Comparison of ENCODE assay signal across 20 cellular contexts in the genomic region with DNA sequence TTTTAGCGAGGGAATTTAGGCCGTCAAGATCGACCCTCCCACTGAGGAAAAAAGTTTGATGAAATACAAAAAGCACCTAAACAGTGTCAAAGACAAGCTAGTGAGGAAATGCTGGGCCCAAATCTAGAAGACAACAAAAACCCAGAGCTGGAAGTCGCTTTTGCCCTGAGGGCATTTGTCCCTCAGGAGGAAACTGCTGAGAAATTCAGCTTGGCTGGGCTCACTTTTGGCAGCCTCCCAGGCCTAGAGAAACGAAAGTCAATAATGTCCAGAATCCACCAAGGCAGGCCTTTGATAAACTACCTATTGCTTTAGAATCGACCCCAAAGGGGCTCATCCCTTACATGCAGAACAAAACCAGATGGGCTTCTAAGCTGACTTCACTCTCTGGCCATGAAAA. TPM values are rescaled to one million over a fixed set of nuclear protein-coding genes. Genes with fewer than 3 reads are reported as not detected.
DNase-seq lines count a peak whose midpoint lies in the region; ATAC-seq and TF ChIP-seq lines count a peak whose summit lies in the region.
"Had no signal": no experiment of that assay in that cellular context is flagged by ENCODE, and none has a peak within 500 bp of the region (broad histone marks: within the 10 kb centered on the region; RNA-seq: fewer than 3 reads in every experiment).

No MANE protein-coding gene starts in this region.

- H3K9ac ChIP-seq in mammary epithelial cell (ENCODE audit: insufficient read depth, low read length) = no peak overlapping the region

- H3K9me3 Mint-ChIP-seq in MCF 10A (ENCODE audit: unreplicated experiment) = no peaks in the 10 kb centered on the region
- H3K9me3 Mint-ChIP-seq in activated CD4-positive, alpha-beta T cell treated with anti-CD3 and anti-CD28 coated beads, Interleukin-2, amount 10 ng/mL, durations not matched to agents 7 days and 5 days = peaks cover 2% of the 10 kb centered on the region
- H3K9me3 Mint-ChIP-seq: activated naive CD4-positive, alpha-beta T cell treated with anti-CD3 and anti-CD28 coated beads for 36 hours; nephron progenitor cell had no signal

- no peaks in the 10 kb centered on the region for H3K4me1 ChIP-seq in mammary epithelial cell (ENCODE audit: insufficient read depth, low read length)
- H3K4me1 ChIP-seq: HAP-1, lower lobe of right lung, Peyer's patch had no signal

- TF ChIP-seq CTCF in MCF 10A (IDR thresholded peaks at IDR 0.05; ENCODE audit: unreplicated experiment) (no peak), mammary epithelial cell (conservative IDR thresholded peaks at IDR 0.05 in 1 of 2, IDR thresholded peaks at IDR 0.05 in 1 of 2; ENCODE audit: extremely low read depth in 1 of 2, insufficient read depth in 1 of 2, low read depth in 1 of 2, low read length in 2 of 2) (no peak), fibroblast of the aortic adventitia (IDR thresholded peaks at IDR 0.05; ENCODE audit: insufficient read depth, low read length) (no peak)

- no peak overlapping the region for H3K27ac Mint-ChIP-seq in MCF 10A (ENCODE audit: low read depth, unreplicated experiment)
- no peak overlapping the region for H3K27ac Mint-ChIP-seq in activated CD4-positive, alpha-beta T cell treated with anti-CD3 and anti-CD28 coated beads, Interleukin-2, amount 10 ng/mL, durations not matched to agents 7 days and 5 days
- H3K27ac Mint-ChIP-seq: activated naive CD4-positive, alpha-beta T cell treated with anti-CD3 and anti-CD28 coated beads for 36 hours; nephron progenitor cell had no signal

- intact Hi-C loops in MCF 10A (cut with micrococcal nuclease) (no loop called here), mammary epithelial cell (cut with micrococcal nuclease) (no loop called here)

- 26% methylated on average over 6 of the region's 6 CpGs for WGBS in mammary epithelial cell (ENCODE audit: low coverage, missing lambda C conversion rate)

- no peak overlapping the region for H3K27ac ChIP-seq in mammary epithelial cell (ENCODE audit: insufficient read depth, low read depth, low read length)
- H3K27ac ChIP-seq: lower lobe of right lung, Peyer's patch, thoracic aorta had no signal

- H2AFZ ChIP-seq in mammary epithelial cell (ENCODE audit: low read depth, low read length) = no peak overlapping the region

- dilution Hi-C loops in mammary epithelial cell (cut with HindIII; ENCODE audit: low sequenced_read_pairs) = no loop called here

- no peaks in the 10 kb centered on the region for H3K79me2 ChIP-seq in mammary epithelial cell (ENCODE audit: insufficient read depth, low read length)

- CTCF ChIA-PET in MCF 10A (lab: Yijun Ruan, JAX) = interaction anchor here (1.4 to 2.7 kb wide), 4 partner anchors 11 to 207 kb away, joined by 3 to 12 read pairs (median 6); no protein-coding TSS in a partner anchor
- CTCF ChIA-PET in mammary epithelial cell (lab: Charles Lee; ENCODE audit: low non-redundant PET) = no interaction called here
- CTCF ChIA-PET in activated CD4-positive, alpha-beta T cell treated with anti-CD3 and anti-CD28 coated beads, Interleukin-2, amount 10 ng/mL, durations not matched to agents 7 days and 5 days (lab: Charles Lee) = interaction anchor here (0.7 to 1.1 kb wide), 2 partner anchors 10 to 16 kb away, joined by 3 to 4 read pairs; no protein-coding TSS in a partner anchor

- no peaks in the 10 kb centered on the region for H4K20me1 ChIP-seq in mammary epithelial cell (ENCODE audit: insufficient read depth, low read length)

- BruUV-seq in MCF 10A (replicated peaks; lab: Mats Ljungman, UMichigan) = no TSS peak
- BruUV-seq in mammary epithelial cell (replicated peaks; lab: Mats Ljungman, UMichigan) = no TSS peak

- POLR2A ChIA-PET in MCF 10A (lab: Yijun Ruan, JAX) = interaction anchor here (0.9 kb wide), 1 partner anchor 11 kb away, joined by 4 read pairs; no protein-coding TSS in a partner anchor
- POLR2A ChIA-PET in activated CD4-positive, alpha-beta T cell treated with anti-CD3 and anti-CD28 coated beads, Interleukin-2, amount 10 ng/mL, durations not matched to agents 7 days and 5 days (lab: Charles Lee) = no interaction called here

- no peaks in the 10 kb centered on the region for H3K36me3 Mint-ChIP-seq in MCF 10A (ENCODE audit: insufficient read depth, unreplicated experiment)
- no peaks in the 10 kb centered on the region for H3K36me3 Mint-ChIP-seq in activated CD4-positive, alpha-beta T cell treated with anti-CD3 and anti-CD28 coated beads, Interleukin-2, amount 10 ng/mL, durations not matched to agents 7 days and 5 days (ENCODE audit: low read depth)

- H3K4me3 ChIP-seq in mammary epithelial cell (replicated peaks in 1 of 3; ENCODE audit: insufficient read depth in 1 of 3, low read depth in 2 of 3, low read length in 3 of 3) (no peak overlapping the region), fibroblast of the aortic adventitia (ENCODE audit: low read depth, low read length) (no peak overlapping the region)
- H3K4me3 ChIP-seq: HAP-1, lower lobe of right lung, Peyer's patch, thoracic aorta had no signal

- H3K27me3 Mint-ChIP-seq in MCF 10A (ENCODE audit: insufficient read depth, unreplicated experiment) = peaks cover 34% of the 10 kb centered on the region
- H3K27me3 Mint-ChIP-seq in activated CD4-positive, alpha-beta T cell treated with anti-CD3 and anti-CD28 coated beads, Interleukin-2, amount 10 ng/mL, durations not matched to agents 7 days and 5 days = peaks cover 8% of the 10 kb centered on the region

- H3K9me3 ChIP-seq in mammary epithelial cell (replicated peaks; ENCODE audit: insufficient read depth, low read length) = no peaks in the 10 kb centered on the region
- H3K9me3 ChIP-seq: HAP-1, lower lobe of right lung, Peyer's patch, thoracic aorta had no signal

- H3K4me2 ChIP-seq in mammary epithelial cell (ENCODE audit: insufficient read depth, low read depth, low read length) = no peak overlapping the region

- no peaks in the 10 kb centered on the region for H3K4me1 Mint-ChIP-seq in MCF 10A (ENCODE audit: insufficient read depth, unreplicated experiment)
- no peaks in the 10 kb centered on the region for H3K4me1 Mint-ChIP-seq in activated CD4-positive, alpha-beta T cell treated with anti-CD3 and anti-CD28 coated beads, Interleukin-2, amount 10 ng/mL, durations not matched to agents 7 days and 5 days
- H3K4me1 Mint-ChIP-seq: nephron progenitor cell had no signal

- no peaks in the 10 kb centered on the region for H3K36me3 ChIP-seq in mammary epithelial cell (ENCODE audit: insufficient read depth, low read length)
- H3K36me3 ChIP-seq: HAP-1, lower lobe of right lung, Peyer's patch, thoracic aorta had no signal

- DNase-seq in MCF 10A (ENCODE audit: unreplicated experiment) (peak; percentile 70), mammary epithelial cell (no peak), NCI-H69 (lab: John Stamatoyannopoulos, UW) (peak; percentile 92), fibroblast of the aortic adventitia (ENCODE audit: low read depth) (peak; percentile 20)
- no peak for DNase-seq in activated CD4-positive, alpha-beta T cell treated with anti-CD3 and anti-CD28 coated beads, Interleukin-2, amount 10 ng/mL, durations not matched to agents 7 days and 5 days
- DNase-seq: activated CD4-positive, CD25-positive, alpha-beta regulatory T cell; activated naive CD4-positive, alpha-beta T cell treated with anti-CD3 and anti-CD28 coated beads for 36 hours; effector CD4-positive, alpha-beta T cell; lower lobe of right lung; NCI-H1105; NCI-H526; nephron progenitor cell; Peyer's patch; stimulated activated CD4-positive, alpha-beta T cell treated with anti-CD3 and anti-CD28 coated beads, Interleukin-1b, Interleukin-23, amount 100 ng/mL, for 48 hours; T-helper 1 cell had no signal

- H3K4me3 Mint-ChIP-seq in MCF 10A (ENCODE audit: unreplicated experiment) = no peak overlapping the region
- no peak overlapping the region for H3K4me3 Mint-ChIP-seq in activated CD4-positive, alpha-beta T cell treated with anti-CD3 and anti-CD28 coated beads, Interleukin-2, amount 10 ng/mL, durations not matched to agents 7 days and 5 days
- H3K4me3 Mint-ChIP-seq: activated naive CD4-positive, alpha-beta T cell treated with anti-CD3 and anti-CD28 coated beads for 36 hours; nephron progenitor cell had no signal

- no peaks in the 10 kb centered on the region for H3K27me3 ChIP-seq in mammary epithelial cell (ENCODE audit: insufficient read depth, low read length)
- H3K27me3 ChIP-seq: Peyer's patch had no signal

- in situ Hi-C loops in mammary epithelial cell (cut with MboI; ENCODE audit: low sequenced_read_pairs in 2 of 2) = no loop called here

- ATAC-seq in GM21737 (IDR thresholded peaks at IDR 0.05; ENCODE audit: unreplicated experiment) = no peak
- no peak for ATAC-seq in GM18511 (IDR thresholded peaks at IDR 0.05; ENCODE audit: unreplicated experiment)
- no peak for ATAC-seq in GM19328 (IDR thresholded peaks at IDR 0.05; ENCODE audit: unreplicated experiment)
- ATAC-seq: lower lobe of right lung had no signal

RNA-seq across cellular contexts. Expression of a gene that starts 38.9 kb away (rescaled TPM):
- total RNA-seq in MCF 10A (2022) (not detected in 2 replicates), mammary epithelial cell (under 1 TPM in 1 of 2 donors, not detected in 1; 0.07 TPM), fibroblast of the aortic adventitia (ENCODE audit: low replicate concordance) (not detected in 2 replicates)
- polyA plus RNA-seq in mammary epithelial cell = 0.01 TPM
- polyA minus RNA-seq in mammary epithelial cell = 0.47 TPM
- total RNA-seq in activated CD4-positive, alpha-beta T cell treated with anti-CD3 and anti-CD28 coated beads, Interleukin-2, amount 10 ng/mL, durations not matched to agents 7 days and 5 days = not detected
- total RNA-seq: activated naive CD4-positive, alpha-beta T cell treated with anti-CD3 and anti-CD28 coated beads for 36 hours; lower lobe of right lung had no signal

Comparison
In these comparisons a context has a peak if more than half of its experiments do, and no peak if none do; other contexts are left out.
1. DNase-seq: peak in MCF 10A (single experiment), NCI-H69 (single experiment) and fibroblast of the aortic adventitia (single experiment); none in mammary epithelial cell (single experiment) and activated CD4-positive, alpha-beta T cell treated with anti-CD3 and anti-CD28 coated beads, Interleukin-2, amount 10 ng/mL, durations not matched to agents 7 days and 5 days (single experiment).